Comparison of ENCODE assay signal across 17 cellular contexts in genomic region chr3:65559643-65560042, GRCh38.
DNase-seq lines count a peak whose midpoint lies in the region; ATAC-seq and TF ChIP-seq lines count a peak whose summit lies in the region.
"Had no signal": no experiment of that assay in that cellular context is flagged by ENCODE, and none has a peak within 500 bp of the region (broad histone marks: within the 10 kb centered on the region; RNA-seq: fewer than 3 reads in every experiment).

No MANE protein-coding gene starts in this region.

- no peaks in the 10 kb centered on the region for H3K36me3 ChIP-seq in breast epithelium
- H3K36me3 ChIP-seq in GM23338 (ENCODE audit: insufficient read depth) = no peaks in the 10 kb centered on the region

- no peak overlapping the region for H3K4me3 Mint-ChIP-seq in MCF 10A (ENCODE audit: unreplicated experiment)
- H3K4me3 Mint-ChIP-seq in GM23338 = no peak overlapping the region
- H3K4me3 Mint-ChIP-seq in WTC11 = no peak overlapping the region
- H3K4me3 Mint-ChIP-seq: CD14-positive monocyte; CD4-positive, alpha-beta memory T cell; IgD-negative memory B cell had no signal

- peaks cover 16% of the 10 kb centered on the region for H4K20me1 ChIP-seq in GM23338 (replicated peaks; ENCODE audit: insufficient read depth)

- H3K9me2 ChIP-seq in GM23338 (ENCODE audit: insufficient read depth) = no peaks in the 10 kb centered on the region

- H3K36me3 Mint-ChIP-seq in MCF 10A (ENCODE audit: insufficient read depth, unreplicated experiment) (no peaks in the 10 kb centered on the region), GM23338 (ENCODE audit: low read depth) (no peaks in the 10 kb centered on the region), WTC11 (no peaks in the 10 kb centered on the region)
- H3K36me3 Mint-ChIP-seq: CD14-positive monocyte; CD4-positive, alpha-beta memory T cell; IgD-negative memory B cell had no signal

- no peak for ATAC-seq in GM23338
- no peak for ATAC-seq in WTC11
- no peak for ATAC-seq in foreskin keratinocyte

- H3K4me3 ChIP-seq in breast epithelium (no peak overlapping the region), GM23338 (no peak overlapping the region)

- intact Hi-C loops in MCF 10A (cut with micrococcal nuclease) (no loop called here), breast epithelium (cut with DNase I; ENCODE audit: low total_unique reads) (no loop called here), posterior vena cava (cut with DNase I) (loop anchor here in 1 of 2 donors (1.0 kb wide), 1 partner anchor 23 kb away; no protein-coding TSS in a partner anchor)

- no peak for TF ChIP-seq POLR2A in breast epithelium (IDR thresholded peaks at IDR 0.05)

- H3K27me3 ChIP-seq in breast epithelium = no peaks in the 10 kb centered on the region
- no peaks in the 10 kb centered on the region for H3K27me3 ChIP-seq in GM23338 (ENCODE audit: insufficient read depth)
- H3K27me3 ChIP-seq in foreskin keratinocyte = no peaks in the 10 kb centered on the region

- no peaks in the 10 kb centered on the region for H3K9me3 ChIP-seq in breast epithelium

- POLR2A ChIA-PET in MCF 10A (lab: Yijun Ruan, JAX) (interaction anchor here (0.7 kb wide), 1 partner anchor 12 kb away, joined by 3 read pairs; no protein-coding TSS in a partner anchor), WTC11 (lab: Charles Lee) (no interaction called here)

- CTCF ChIA-PET in MCF 10A (lab: Yijun Ruan, JAX) (interaction anchor here (0.7 kb wide), 1 partner anchor 1026 kb away, joined by 4 read pairs; no protein-coding TSS in a partner anchor), WTC11 (lab: Charles Lee) (interaction anchor here (0.6 to 4.1 kb wide), 5 partner anchors 10 to 536 kb away, joined by 3 to 20 read pairs (median 6); no protein-coding TSS in a partner anchor)

- TF ChIP-seq CTCF in MCF 10A (IDR thresholded peaks at IDR 0.05; ENCODE audit: unreplicated experiment) = no peak
- no peak for TF ChIP-seq CTCF in breast epithelium (IDR thresholded peaks at IDR 0.05)
- TF ChIP-seq CTCF in GM23338 (conservative IDR thresholded peaks at IDR 0.05; ENCODE audit: low read depth in 2 of 2) = peak; percentile 41 to 52
- TF ChIP-seq CTCF in WTC11 (IDR thresholded peaks at IDR 0.05) = no peak
- TF ChIP-seq CTCF in foreskin keratinocyte (conservative IDR thresholded peaks at IDR 0.05) = peak; percentile 17

- no peaks in the 10 kb centered on the region for H3K9me3 Mint-ChIP-seq in MCF 10A (ENCODE audit: unreplicated experiment)
- no peaks in the 10 kb centered on the region for H3K9me3 Mint-ChIP-seq in GM23338
- H3K9me3 Mint-ChIP-seq in WTC11 = no peaks in the 10 kb centered on the region

- H3K27ac ChIP-seq in breast epithelium (no peak overlapping the region), GM23338 (ENCODE audit: low read depth) (no peak overlapping the region), foreskin keratinocyte (no peak overlapping the region)

- H3K27me3 Mint-ChIP-seq in MCF 10A (ENCODE audit: insufficient read depth, unreplicated experiment) = no peaks in the 10 kb centered on the region
- peaks cover 8% of the 10 kb centered on the region for H3K27me3 Mint-ChIP-seq in GM23338 (ENCODE audit: insufficient read depth, low read depth, poor library complexity)
- H3K27me3 Mint-ChIP-seq in WTC11 (ENCODE audit: low read depth) = no peaks in the 10 kb centered on the region
- H3K27me3 Mint-ChIP-seq: CD4-positive, alpha-beta memory T cell; IgD-negative memory B cell had no signal

- H3K4me1 Mint-ChIP-seq in MCF 10A (ENCODE audit: insufficient read depth, unreplicated experiment) (no peaks in the 10 kb centered on the region), GM23338 (peaks cover 54% of the 10 kb centered on the region), WTC11 (peaks cover 57% of the 10 kb centered on the region)
- H3K4me1 Mint-ChIP-seq: CD14-positive monocyte; CD4-positive, alpha-beta memory T cell; IgD-negative memory B cell had no signal

- H3K27ac Mint-ChIP-seq in MCF 10A (ENCODE audit: low read depth, unreplicated experiment) (no peak overlapping the region), GM23338 (no peak overlapping the region), WTC11 (no peak overlapping the region)
- H3K27ac Mint-ChIP-seq: CD14-positive monocyte; CD4-positive, alpha-beta memory T cell; IgD-negative memory B cell had no signal

- no peak overlapping the region for H3K4me2 ChIP-seq in GM23338

- H3K79me2 ChIP-seq in GM23338 (replicated peaks; ENCODE audit: insufficient read depth) = peaks cover 95% of the 10 kb centered on the region

- no TSS peak for BruUV-seq in MCF 10A (replicated peaks; lab: Mats Ljungman, UMichigan)

- no peaks in the 10 kb centered on the region for H3F3A ChIP-seq in GM23338 (replicated peaks; ENCODE audit: low read depth)

- no peak overlapping the region for H2AFZ ChIP-seq in GM23338

- H3K4me1 ChIP-seq in breast epithelium = no peaks in the 10 kb centered on the region
- H3K4me1 ChIP-seq in GM23338 (ENCODE audit: insufficient read depth) = peaks cover 18% of the 10 kb centered on the region
- H3K4me1 ChIP-seq in foreskin keratinocyte = no peaks in the 10 kb centered on the region

- DNase-seq in MCF 10A (ENCODE audit: unreplicated experiment) (peak; percentile 6), breast epithelium (ENCODE audit: low spot score in 2 of 2) (no peak), GM23338 (ENCODE audit: low spot score) (no peak), WTC11 (ENCODE audit: low spot score) (no peak), foreskin keratinocyte (no peak), posterior vena cava (ENCODE audit: low spot score) (no peak), NCI-H1417 (lab: John Stamatoyannopoulos, UW) (no peak), cerebellum (ENCODE audit: low spot score) (no peak)
- DNase-seq: 8988T; CD4-positive, alpha-beta memory T cell; DMS153; DMS79; GDM1; HCEC 1CT; KG1 had no signal

TF ChIP-seq in WTC11, 78 proteins besides CTCF, POLR2A, EP300 and RAD21:
- TF ChIP-seq ZNF138 (CRISPR knock-in tag; conservative IDR thresholded peaks at IDR 0.05) (no peak), SP1 (CRISPR knock-in tag; conservative IDR thresholded peaks at IDR 0.05) (no peak), FOXJ3 (CRISPR knock-in tag; IDR thresholded peaks at IDR 0.05; ENCODE audit: borderline replicate concordance) (no peak), NFYB (CRISPR knock-in tag; conservative IDR thresholded peaks at IDR 0.05; ENCODE audit: low read depth) (no peak), GTF2I (CRISPR knock-in tag; conservative IDR thresholded peaks at IDR 0.05) (peak; percentile 87), ZNF263 (CRISPR knock-in tag; IDR thresholded peaks at IDR 0.05; ENCODE audit: low read depth) (no peak), ZNF121 (CRISPR knock-in tag; IDR thresholded peaks at IDR 0.05) (peak; percentile 99), NR2C2 (CRISPR knock-in tag; IDR thresholded peaks at IDR 0.05) (no peak)

Comparison
In these comparisons a context has a peak if more than half of its experiments do, and no peak if none do; other contexts are left out.
1. CTCF ChIP-seq: peak in GM23338 (2 of 2) and foreskin keratinocyte (single experiment); none in MCF 10A (single experiment), breast epithelium (0 of 3) and WTC11 (single experiment).